In the genomic region with DNA sequence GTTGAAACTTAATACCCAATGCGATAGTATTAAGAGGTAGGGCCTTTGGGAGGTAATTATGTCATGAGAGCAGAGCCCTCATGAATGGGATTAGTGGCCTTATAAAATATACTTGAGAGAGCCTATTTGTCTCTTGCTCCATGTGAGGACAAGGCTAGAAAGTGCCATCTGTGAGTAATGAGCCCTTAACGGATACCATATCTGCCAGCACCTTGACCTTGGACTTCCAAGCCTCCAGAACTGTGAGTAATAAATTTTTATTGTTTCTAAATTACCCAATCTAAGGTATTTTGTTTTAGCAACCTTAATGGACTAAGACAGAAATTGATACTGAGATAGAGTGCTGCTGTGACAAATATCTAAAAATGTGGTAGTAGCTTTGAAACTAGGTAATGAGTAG, we compare ENCODE assay signal across 21 cellular contexts.
A peak's percentile ranks its signal among the peaks of the same experiment; 100 is the strongest.
DNase-seq lines count a peak whose midpoint lies in the region; ATAC-seq and TF ChIP-seq lines count a peak whose summit lies in the region.
"Had no signal": no experiment of that assay in that cellular context is flagged by ENCODE, and none has a peak within 500 bp of the region (broad histone marks: within the 10 kb centered on the region; RNA-seq: fewer than 3 reads in every experiment).

No MANE protein-coding gene starts in this region.

- H3K4me3 ChIP-seq in ACC112 (ENCODE audit: low read depth, low read length), result no peak overlapping the region
- H3K4me3 ChIP-seq: A549, GM12878, MG63, SJSA1 had no signal

- H3K4me3 Mint-ChIP-seq in HFFc6 (no peak overlapping the region; the same call in 1 of the 2 replicates), mesothelial cell of epicardium (no peak overlapping the region)
- H3K4me3 Mint-ChIP-seq: H9 had no signal

- peaks cover 2% of the 10 kb centered on the region for H3K4me1 ChIP-seq in ACC112 (ENCODE audit: control insufficient read depth, insufficient read depth, low read length, unreplicated experiment)
- H3K4me1 ChIP-seq: Caco-2 had no signal

- no peaks in the 10 kb centered on the region for H3K79me2 ChIP-seq in ACC112 (ENCODE audit: control insufficient read depth, insufficient read depth, low read length, unreplicated experiment)

- H3K4me1 Mint-ChIP-seq in HFFc6 (ENCODE audit: low read depth) (peaks cover 22% of the 10 kb centered on the region), mesothelial cell of epicardium (no peaks in the 10 kb centered on the region)
- H3K4me1 Mint-ChIP-seq: H9 had no signal

- DNase-seq in HFFc6, result peak; percentile 44
- DNase-seq in dermis blood vessel endothelial cell, result peak; percentile 41
- peak; percentile 25 for DNase-seq in iris pigment epithelial cell (ENCODE audit: low read depth)
- DNase-seq in NCI-H1092 (lab: John Stamatoyannopoulos, UW), result no peak
- no peak for DNase-seq in mesothelial cell of epicardium (ENCODE audit: low spot score in 2 of 2, unreplicated experiment in 2 of 2)
- DNase-seq in activated CD4-positive, alpha-beta T cell treated with anti-CD3 and anti-CD28 coated beads for 1 hour, result no peak
- DNase-seq: AML-193, Caco-2, H9, KBM-7, MG63, NCI-H1105 treated with DMSO at 0.1 percent for 48 hours, NCI-H2029, NCI-H2171 treated with DMSO at 0.1 percent for 48 hours, NCI-H510A had no signal

- peaks cover 6% of the 10 kb centered on the region for H3K9me3 Mint-ChIP-seq in HFFc6
- H3K9me3 Mint-ChIP-seq in mesothelial cell of epicardium, result peaks cover 49% of the 10 kb centered on the region

- H3K27ac Mint-ChIP-seq in HFFc6 (peak overlapping the region; percentile 86), mesothelial cell of epicardium (no peak overlapping the region)
- H3K27ac Mint-ChIP-seq: H9 had no signal

- peaks cover 19% of the 10 kb centered on the region for H3K36me3 Mint-ChIP-seq in HFFc6 (ENCODE audit: low read depth)
- no peaks in the 10 kb centered on the region for H3K36me3 Mint-ChIP-seq in mesothelial cell of epicardium

- H3K27me3 ChIP-seq in ACC112 (ENCODE audit: insufficient read depth, low read length), result no peaks in the 10 kb centered on the region
- H3K27me3 ChIP-seq: MG63, SJSA1 had no signal

- peak overlapping the region; percentile 48 for H3K27ac ChIP-seq in ACC112 (ENCODE audit: low read depth, low read length)
- H3K27ac ChIP-seq: RWPE1, SJSA1 had no signal

- no peak for TF ChIP-seq CTCF in HFFc6 (IDR thresholded peaks at IDR 0.05)
- TF ChIP-seq CTCF in mesothelial cell of epicardium (IDR thresholded peaks at IDR 0.05; ENCODE audit: unreplicated experiment), result no peak

- no peak for ATAC-seq in HG02610 (IDR thresholded peaks at IDR 0.05; ENCODE audit: unreplicated experiment)
- ATAC-seq: A549, GM12878 had no signal

- H3K27me3 Mint-ChIP-seq in HFFc6 (ENCODE audit: insufficient read depth), result no peaks in the 10 kb centered on the region
- no peaks in the 10 kb centered on the region for H3K27me3 Mint-ChIP-seq in mesothelial cell of epicardium (ENCODE audit: low read depth)

- peaks cover 6% of the 10 kb centered on the region; the same call in 1 of the 2 replicates for H3K36me3 ChIP-seq in ACC112 (ENCODE audit: insufficient read depth, low read length)
- H3K36me3 ChIP-seq: SJSA1 had no signal

- H2AFZ ChIP-seq in ACC112 (ENCODE audit: low read length, unreplicated experiment), result no peak overlapping the region

Comparison
In these comparisons a context has a peak if more than half of its experiments do, and no peak if none do; other contexts are left out.
1. DNase-seq: peak in HFFc6 (single experiment), dermis blood vessel endothelial cell (single experiment) and iris pigment epithelial cell (single experiment); none in NCI-H1092 (single experiment), mesothelial cell of epicardium (0 of 2) and activated CD4-positive, alpha-beta T cell treated with anti-CD3 and anti-CD28 coated beads for 1 hour (single experiment).